Comparison of ENCODE assay signal across 1 cellular context in genomic region chr9:92407818-92408217, GRCh38.
TF ChIP-seq lines count a peak whose summit lies in the region.

No MANE protein-coding gene starts in this region.

TF ChIP-seq in SK-N-SH treated with all-trans-retinoic acid at 6 μM for 48 hours, 23 proteins besides CTCF, POLR2A, EP300 and RAD21 (continued from another document):
- TF ChIP-seq ZFP30 (CRISPR knock-in tag; IDR thresholded peaks at IDR 0.05) (no peak), GLIS3 (CRISPR knock-in tag; IDR thresholded peaks at IDR 0.05) (no peak), ZFP3 (CRISPR knock-in tag; IDR thresholded peaks at IDR 0.05) (no peak), POU6F1 (CRISPR knock-in tag; IDR thresholded peaks at IDR 0.05; ENCODE audit: borderline replicate concordance, low read depth) (no peak), SNAI2 (CRISPR knock-in tag; IDR thresholded peaks at IDR 0.05) (no peak), ZNF8 (CRISPR knock-in tag; IDR thresholded peaks at IDR 0.05) (no peak), ZC3H10 (CRISPR knock-in tag; IDR thresholded peaks at IDR 0.05) (no peak)
TF ChIP-seq in SK-N-SH treated with all-trans-retinoic acid at 6 μM for 48 hours: peak in this region for 0.
